26 cellular contexts compared by ENCODE assay signal in genomic region chr4:94483895-94484294, GRCh38. TPM values are rescaled to one million over a fixed set of nuclear protein-coding genes. Genes with fewer than 3 reads are reported as not detected.
DNase-seq lines count a peak whose midpoint lies in the region; ATAC-seq, FAIRE-seq and TF ChIP-seq lines count a peak whose summit lies in the region.
"Had no signal": no experiment of that assay in that cellular context is flagged by ENCODE, and none has a peak within 500 bp of the region (broad histone marks: within the 10 kb centered on the region; RNA-seq: fewer than 3 reads in every experiment).

No MANE protein-coding gene starts in this region.

- TF ChIP-seq POLR2A in HepG2 (IDR thresholded peaks at IDR 0.05; ENCODE audit: insufficient read depth in 1 of 2, low read depth in 2 of 2, low read length in 2 of 2) (no peak), right lobe of liver (IDR thresholded peaks at IDR 0.05) (no peak)

- BruUV-seq in HepG2 (replicated peaks; lab: Mats Ljungman, UMichigan), result no TSS peak

- H3K27ac ChIP-seq in HepG2 (ENCODE audit: extremely low read length, insufficient read depth, low read length) (no peak overlapping the region), right lobe of liver (no peak overlapping the region)
- H3K27ac ChIP-seq: RWPE1 had no signal

- H3K36me3 Mint-ChIP-seq in WTC11, result no peaks in the 10 kb centered on the region
- peaks cover 4% of the 10 kb centered on the region for H3K36me3 Mint-ChIP-seq in nephron (ENCODE audit: low read depth)
- no peaks in the 10 kb centered on the region for H3K36me3 Mint-ChIP-seq in activated naive CD4-positive, alpha-beta T cell treated with anti-CD3 and anti-CD28 coated beads, Interleukin-2, amount 50 U/mL, for 72 hours
- H3K36me3 Mint-ChIP-seq: IgD-negative memory B cell had no signal

- H3K27me3 ChIP-seq in HepG2 (ENCODE audit: control insufficient read depth in 1 of 2, insufficient read depth in 2 of 2, low read length in 2 of 2), result no peaks in the 10 kb centered on the region; a peak in 1 of 5 replicates
- H3K27me3 ChIP-seq in right lobe of liver, result no peaks in the 10 kb centered on the region
- H3K27me3 ChIP-seq: BLaER1 treated with 17β-estradiol and CSF1 and Interleukin-3, amounts not matched to agents 10 nM and 100 nM had no signal

- no peaks in the 10 kb centered on the region for H3K9me3 Mint-ChIP-seq in WTC11
- H3K9me3 Mint-ChIP-seq in nephron, result no peaks in the 10 kb centered on the region
- no peaks in the 10 kb centered on the region for H3K9me3 Mint-ChIP-seq in activated naive CD4-positive, alpha-beta T cell treated with anti-CD3 and anti-CD28 coated beads, Interleukin-2, amount 50 U/mL, for 72 hours
- H3K9me3 Mint-ChIP-seq: CD4-positive, alpha-beta T cell; GM23338; IgD-negative memory B cell had no signal

- peaks cover 11% of the 10 kb centered on the region for H3K4me1 ChIP-seq in HepG2 (ENCODE audit: insufficient read depth, low read length)
- peaks cover 0 to 31% (median 7%) of the 10 kb centered on the region in 4 donors for H3K4me1 ChIP-seq in right lobe of liver

- no peak for ATAC-seq in HepG2
- no peak for ATAC-seq in right lobe of liver
- no peak for ATAC-seq in WTC11
- no peak for ATAC-seq in activated naive CD4-positive, alpha-beta T cell treated with anti-CD3 and anti-CD28 coated beads, Interleukin-2, amount 50 U/mL, for 72 hours
- ATAC-seq: GM23338, Panc1 had no signal

- TF ChIP-seq RAD21 in HepG2 (CRISPR knock-in tag; IDR thresholded peaks at IDR 0.05), result no peak

- no peak overlapping the region for H3K4me3 ChIP-seq in HepG2 (replicated peaks in 1 of 3; ENCODE audit: insufficient read depth in 1 of 3, low read depth in 2 of 3, low read length in 3 of 3)
- no peak overlapping the region for H3K4me3 ChIP-seq in right lobe of liver
- H3K4me3 ChIP-seq: BLaER1 treated with 17β-estradiol and CSF1 and Interleukin-3, amounts not matched to agents 10 nM and 100 nM; GM23338; HAP-1 had no signal

- FAIRE-seq in HepG2 (lab: Jason Lieb, UNC) (no peak), D721Med (lab: Jason Lieb, UNC) (no peak)

- H3K4me1 Mint-ChIP-seq in WTC11, result peaks cover 20% of the 10 kb centered on the region
- H3K4me1 Mint-ChIP-seq in nephron, result peaks cover 21% of the 10 kb centered on the region

- H3K36me3 ChIP-seq in HepG2 (replicated peaks in 1 of 2; ENCODE audit: control insufficient read depth in 1 of 2, insufficient read depth in 2 of 2, low read length in 2 of 2) (no peaks in the 10 kb centered on the region), right lobe of liver (no peaks in the 10 kb centered on the region)
- H3K36me3 ChIP-seq: BLaER1 treated with 17β-estradiol and CSF1 and Interleukin-3, amounts not matched to agents 10 nM and 100 nM; HAP-1 had no signal

- in situ Hi-C loops in HepG2 (cut with HindIII; ENCODE audit: extremely low pct_ligation_motif_present, low pct_unique_long_range_greater_than_20kb), result no loop called here

- H3K4me3 Mint-ChIP-seq in WTC11, result no peak overlapping the region
- no peak overlapping the region for H3K4me3 Mint-ChIP-seq in nephron
- H3K4me3 Mint-ChIP-seq: CD4-positive, alpha-beta T cell; GM23338; IgD-negative memory B cell had no signal

- over 99% methylated on average over 4 of the region's 4 CpGs for WGBS in HepG2 (ENCODE audit: low lambda C conversion rate)
- 37% methylated on average over 4 of the region's 4 CpGs for WGBS in right lobe of liver (ENCODE audit: insufficient coverage, low coverage, low lambda C conversion rate, missing lambda C conversion rate)

- H3K79me2 ChIP-seq in HepG2 (ENCODE audit: insufficient read depth, low read length), result peaks cover 41% of the 10 kb centered on the region

- TF ChIP-seq EP300 in HepG2 (IDR thresholded peaks at IDR 0.05; ENCODE audit: low read depth in 2 of 2, low read length in 2 of 2) (no peak), HepG2 (CRISPR knock-in tag; IDR thresholded peaks at IDR 0.05; ENCODE audit: borderline replicate concordance) (no peak)

- H2AFZ ChIP-seq in HepG2 (ENCODE audit: low read length), result no peak overlapping the region
- H2AFZ ChIP-seq: GM23338 had no signal

- H3K27me3 Mint-ChIP-seq in WTC11 (ENCODE audit: low read depth), result no peaks in the 10 kb centered on the region
- H3K27me3 Mint-ChIP-seq in nephron (ENCODE audit: low read depth), result no peaks in the 10 kb centered on the region
- H3K27me3 Mint-ChIP-seq: CD4-positive, alpha-beta T cell; IgD-negative memory B cell had no signal

- H3K27ac Mint-ChIP-seq in WTC11, result peak overlapping the region; percentile 51; the same call in 1 of the 2 replicates
- H3K27ac Mint-ChIP-seq in nephron, result peak overlapping the region in 2 of 3 experiments; percentile 23 to 59
- H3K27ac Mint-ChIP-seq in activated naive CD4-positive, alpha-beta T cell treated with anti-CD3 and anti-CD28 coated beads, Interleukin-2, amount 50 U/mL, for 72 hours, result no peak overlapping the region
- H3K27ac Mint-ChIP-seq: CD4-positive, alpha-beta T cell; GM23338 had no signal

- TF ChIP-seq CTCF in HepG2 (CRISPR knock-in tag; IDR thresholded peaks at IDR 0.05) (no peak), right lobe of liver (IDR thresholded peaks at IDR 0.05) (no peak), WTC11 (IDR thresholded peaks at IDR 0.05) (no peak), nephron (IDR thresholded peaks at IDR 0.05; ENCODE audit: unreplicated experiment in 3 of 3) (no peak), D721Med (IDR thresholded peaks at IDR 0.05; ENCODE audit: insufficient read depth, missing control alignments) (no peak)

- CTCF ChIA-PET in HepG2 (lab: Yijun Ruan, JAX; ENCODE audit: low intra/inter-chr PET ratio, low total read pairs) (no interaction called here), WTC11 (lab: Charles Lee) (no interaction called here)

- H3K9ac ChIP-seq in HepG2 (ENCODE audit: insufficient read depth, low read depth, low read length), result no peak overlapping the region
- H3K9ac ChIP-seq: BLaER1 treated with 17β-estradiol and CSF1 and Interleukin-3, amounts not matched to agents 10 nM and 100 nM had no signal

- H4K20me1 ChIP-seq in HepG2 (ENCODE audit: insufficient read depth, low read length), result 0 out of 2 replicates have a peak, but pooled peaks cover 7% of the 10 kb centered on the region

- POLR2A ChIA-PET in HepG2 (lab: Yijun Ruan, JAX), result no interaction called here
- POLR2A ChIA-PET in WTC11 (lab: Charles Lee), result no interaction called here

- DNase-seq in HepG2 (ENCODE audit: low spot score), result no peak
- no peak for DNase-seq in right lobe of liver
- no peak for DNase-seq in WTC11 (ENCODE audit: low spot score)
- DNase-seq in NCI-H187 (lab: John Stamatoyannopoulos, UW), result no peak
- no peak for DNase-seq in NCI-H146 (lab: John Stamatoyannopoulos, UW)
- no peak for DNase-seq in activated naive CD4-positive, alpha-beta T cell treated with anti-CD3 and anti-CD28 coated beads, Interleukin-2, amount 50 U/mL, for 72 hours (ENCODE audit: low spot score in 2 of 2)
- DNase-seq in D721Med (ENCODE audit: insufficient read length, low spot score), result no peak
- DNase-seq: AML-193; CD4-positive, alpha-beta T cell; DMS53; NCI-H1092 treated with DMSO at 0.1 percent for 48 hours; NCI-H1436 treated with DMSO at 0.1 percent for 48 hours; NCI-H2029; NCI-H2171; NCI-H226; NCI-H510A; NCI-H69; SHP77 treated with DMSO at 0.1 percent for 48 hours had no signal

- H3K4me2 ChIP-seq in HepG2 (ENCODE audit: low read depth, low read length), result no peak overlapping the region
- H3K4me2 ChIP-seq: GM23338 had no signal

- H3K9me3 ChIP-seq in HepG2 (ENCODE audit: low read length) (no peaks in the 10 kb centered on the region), right lobe of liver (no peaks in the 10 kb centered on the region)
- H3K9me3 ChIP-seq: BLaER1 treated with 17β-estradiol and CSF1 and Interleukin-3, amounts not matched to agents 10 nM and 100 nM; HAP-1 had no signal

- intact Hi-C loops in HepG2 (cut with micrococcal nuclease; ENCODE audit: unreplicated experiment) (loop anchor here (5.0 kb wide), 1 partner anchor 33 kb away; no protein-coding TSS in a partner anchor), right lobe of liver (cut with DNase I) (no loop called here)

TF ChIP-seq in HepG2, 621 proteins besides CTCF, POLR2A, EP300 and RAD21 (continues in another document):
- TF ChIP-seq XBP1 (CRISPR knock-in tag; IDR thresholded peaks at IDR 0.05) (no peak), ZNF567 (CRISPR knock-in tag; IDR thresholded peaks at IDR 0.05; ENCODE audit: borderline replicate concordance) (no peak), ZNF124 (CRISPR knock-in tag; IDR thresholded peaks at IDR 0.05) (no peak), MAFF (IDR thresholded peaks at IDR 0.05; ENCODE audit: low read depth, low read length) (peak; percentile 95)

RNA-seq across cellular contexts. Expression of gene PDLIM5, which starts 32.2 kb away (rescaled TPM):
- total RNA-seq in HepG2 (2016; rRNA removed; fragmentation: Illumina TruSeq; extraction: Trizol), result 52.8 and 70.2 TPM in 2 replicates
- total RNA-seq in HepG2 (2016; cell fraction: cytosol; rRNA removed; fragmentation: Illumina TruSeq; extraction: Trizol; ENCODE audit: low read depth), result 11.2 and 14.5 TPM in 2 replicates
- 52.2 and 54.1 TPM in 2 replicates for total RNA-seq in HepG2 (2016; cell fraction: insoluble cytoplasmic fraction; rRNA removed; fragmentation: Illumina TruSeq; extraction: Trizol)
- total RNA-seq in HepG2 (2016; cell fraction: membrane; rRNA removed; fragmentation: Illumina TruSeq; extraction: Trizol), result 17.9 and 18.7 TPM in 2 replicates
- 88.4 and 102 TPM in 2 replicates for total RNA-seq in HepG2 (2016; cell fraction: nucleus; rRNA removed; fragmentation: Illumina TruSeq; extraction: Trizol)
- 107 and 119 TPM in 2 replicates for polyA plus RNA-seq in HepG2 (2011; rRNA removed)
- polyA plus RNA-seq in HepG2 (2011; cell fraction: cytosol; rRNA removed), result 76.4 TPM in 2 replicates
- 70.2 and 73.2 TPM in 2 replicates for polyA plus RNA-seq in HepG2 (2011; cell fraction: nucleus; rRNA removed)
- polyA plus RNA-seq in HepG2 (2012), result 49.7 and 51.7 TPM in 2 replicates
- 3.8 and 5.4 TPM in 2 replicates for polyA plus RNA-seq in HepG2 (2016; cell fraction: cytosol; fragmentation: Illumina TruSeq; extraction: Trizol; ENCODE audit: low read depth)
- 43.1 and 47.2 TPM in 2 replicates for polyA plus RNA-seq in HepG2 (2016; cell fraction: insoluble cytoplasmic fraction; fragmentation: Illumina TruSeq; extraction: Trizol; ENCODE audit: low read depth)
- polyA plus RNA-seq in HepG2 (2016; cell fraction: membrane; fragmentation: Illumina TruSeq; extraction: Trizol; ENCODE audit: low read depth), result 10.0 and 10.3 TPM in 2 replicates
- polyA plus RNA-seq in HepG2 (2016; cell fraction: nucleus; fragmentation: Illumina TruSeq; extraction: Trizol; ENCODE audit: insufficient read depth, low read depth), result 37.0 and 39.1 TPM in 2 replicates
- polyA minus RNA-seq in HepG2 (2011; rRNA and poly(A)+ RNA removed; ENCODE audit: low replicate concordance), result 133 and 288 TPM in 2 replicates
- polyA minus RNA-seq in HepG2 (2011; cell fraction: cytosol; rRNA and poly(A)+ RNA removed), result 49.8 and 79.5 TPM in 2 replicates
- polyA minus RNA-seq in HepG2 (2011; cell fraction: nucleus; rRNA and poly(A)+ RNA removed), result 358 and 434 TPM in 2 replicates
- total RNA-seq in right lobe of liver, result 100 to 1,000 TPM in 3 of 6 experiments, 10 to 100 TPM in 3; 71.9 to 135 (median 101) TPM
- 46.3 to 52.0 TPM (median 51.5 TPM) in 3 replicates for total RNA-seq in WTC11 (2021)
- 10 to 100 TPM; 18.6 to 21.8 TPM for total RNA-seq in activated naive CD4-positive, alpha-beta T cell treated with anti-CD3 and anti-CD28 coated beads, Interleukin-2, amount 50 U/mL, for 72 hours
- total RNA-seq: G401 had no signal

Comparison
In these comparisons a context has a peak if more than half of its experiments do, and no peak if none do; other contexts are left out.
1. H3K27ac Mint-ChIP-seq: peak in WTC11 (single experiment) and nephron (2 of 3); none in activated naive CD4-positive, alpha-beta T cell treated with anti-CD3 and anti-CD28 coated beads, Interleukin-2, amount 50 U/mL, for 72 hours (0 of 2).